In genomic region chr17:4209611-4210010, GRCh38 we compare ENCODE assay signal across 15 cellular contexts.
"Had no signal": no experiment of that assay in that cellular context is flagged by ENCODE, and none has a peak within 500 bp of the region (broad histone marks: within the 10 kb centered on the region; RNA-seq: fewer than 3 reads in every experiment).

No MANE protein-coding gene starts in this region.

- ATAC-seq: activated T-cell treated with anti-CD3 and anti-CD28 coated beads, Interleukin-2, amount 50 U/mL, for 72 hours; foreskin keratinocyte had no signal

- H3K9me3 ChIP-seq: ovary, stomach, thyroid gland, vagina had no signal

- H3K27ac Mint-ChIP-seq: activated naive CD8-positive, alpha-beta T cell treated with anti-CD3 and anti-CD28 coated beads, Interleukin-2, amount 10 ng/mL, durations not matched to agents 7 days and 5 days; activated T-cell treated with anti-CD3 and anti-CD28 coated beads, Interleukin-2, amount 50 U/mL, for 72 hours; T-helper 2 cell treated with Interferon-gamma antibody and Interleukin-4, amounts not matched to agents 5 μg/mL and 100 μg/mL, for 36 hours had no signal

- H3K27ac ChIP-seq: foreskin keratinocyte, hepatocyte, ovary, thyroid gland, vagina had no signal

- H3K4me2 ChIP-seq: hepatocyte had no signal

- H3K4me1 Mint-ChIP-seq: neural crest cell had no signal

- H3K9me3 Mint-ChIP-seq: activated naive CD8-positive, alpha-beta T cell treated with anti-CD3 and anti-CD28 coated beads, Interleukin-2, amount 10 ng/mL, durations not matched to agents 7 days and 5 days; activated T-cell treated with anti-CD3 and anti-CD28 coated beads, Interleukin-2, amount 50 U/mL, for 72 hours; neural crest cell; T-helper 2 cell treated with Interferon-gamma antibody and Interleukin-4, amounts not matched to agents 5 μg/mL and 100 μg/mL, for 36 hours had no signal

- H3K4me3 ChIP-seq: hepatocyte, ovary, skin epidermis, stomach, thyroid gland, vagina had no signal

- H3K27me3 Mint-ChIP-seq: activated naive CD8-positive, alpha-beta T cell treated with anti-CD3 and anti-CD28 coated beads, Interleukin-2, amount 10 ng/mL, durations not matched to agents 7 days and 5 days had no signal

- H2AFZ ChIP-seq: hepatocyte had no signal

- H3K4me3 Mint-ChIP-seq: activated naive CD8-positive, alpha-beta T cell treated with anti-CD3 and anti-CD28 coated beads, Interleukin-2, amount 10 ng/mL, durations not matched to agents 7 days and 5 days; activated T-cell treated with anti-CD3 and anti-CD28 coated beads, Interleukin-2, amount 50 U/mL, for 72 hours; neural crest cell; T-helper 2 cell treated with Interferon-gamma antibody and Interleukin-4, amounts not matched to agents 5 μg/mL and 100 μg/mL, for 36 hours had no signal

- H3K27me3 ChIP-seq: foreskin keratinocyte, hepatocyte, ovary, stomach, thyroid gland, vagina had no signal

- DNase-seq: activated CD4-positive, alpha-beta T cell treated with anti-CD3 and anti-CD28 coated beads for 1 hour; activated CD4-positive, alpha-beta T cell treated with anti-CD3 and anti-CD28 coated beads, Interleukin-2, amount 50 U/mL, for 48 hours; activated gamma-delta T cell treated with Interleukin-2 at 50 U/mL for 16 hours; activated naive CD8-positive, alpha-beta T cell treated with anti-CD3 and anti-CD28 coated beads, Interleukin-2, amount 10 ng/mL, durations not matched to agents 7 days and 5 days; activated T-cell treated with anti-CD3 and anti-CD28 coated beads, Interleukin-2, amount 50 U/mL, for 72 hours; foreskin keratinocyte; kidney glomerular epithelial cell; ovary; stomach; thyroid gland had no signal

- H3K36me3 ChIP-seq: ovary had no signal
